16 cellular contexts compared by ENCODE assay signal in genomic region chr7:77413128-77413527, GRCh38. TPM values are rescaled to one million over a fixed set of nuclear protein-coding genes. Genes with fewer than 3 reads are reported as not detected.
A peak's percentile ranks its signal among the peaks of the same experiment; 100 is the strongest.
DNase-seq lines count a peak whose midpoint lies in the region; ATAC-seq and TF ChIP-seq lines count a peak whose summit lies in the region.
"Had no signal": no experiment of that assay in that cellular context is flagged by ENCODE, and none has a peak within 500 bp of the region (broad histone marks: within the 10 kb centered on the region; RNA-seq: fewer than 3 reads in every experiment).

No MANE protein-coding gene starts in this region.

- no peaks in the 10 kb centered on the region for H3K27me3 Mint-ChIP-seq in CD4-positive, alpha-beta T cell
- H3K27me3 Mint-ChIP-seq in immature natural killer cell (ENCODE audit: low read depth in 3 of 3) = peaks cover 3 to 14% (median 10%) of the 10 kb centered on the region in 3 donors
- H3K27me3 Mint-ChIP-seq in stimulated activated memory B cell treated with anti-CD40 and anti-IgM and Interleukin-4, amounts not matched to agents 10 μg/mL and 1 μg/mL and 100 μg/mL, for 72 hours = no peaks in the 10 kb centered on the region

- no peaks in the 10 kb centered on the region for H3K9me3 ChIP-seq in CD4-positive, alpha-beta T cell (ENCODE audit: control insufficient read depth, low read length)
- no peaks in the 10 kb centered on the region for H3K9me3 ChIP-seq in MM.1S (replicated peaks; ENCODE audit: insufficient read depth, low read length)

- no peaks in the 10 kb centered on the region for H3K27me3 ChIP-seq in CD4-positive, alpha-beta T cell (ENCODE audit: control insufficient read depth, insufficient read depth, low read length)
- no peaks in the 10 kb centered on the region for H3K27me3 ChIP-seq in MM.1S (replicated peaks; ENCODE audit: insufficient read depth, low read length)
- H3K27me3 ChIP-seq: dorsolateral prefrontal cortex had no signal

- DNase-seq in CD4-positive, alpha-beta T cell = no peak
- peak; percentile 51 for DNase-seq in LHCN-M2 (ENCODE audit: low read depth)
- peak in 1 of 3 donors; percentile 15 for DNase-seq in immature natural killer cell
- DNase-seq in HuH-7.5 (ENCODE audit: low spot score) = no peak
- DNase-seq in NCI-H446 (lab: John Stamatoyannopoulos, UW) = no peak
- DNase-seq in activated CD4-positive, alpha-beta T cell treated with anti-CD3 and anti-CD28 coated beads for 1 hour = no peak
- DNase-seq in MM.1S = no peak
- DNase-seq: activated CD4-positive, alpha-beta T cell treated with anti-CD3 and anti-CD28 coated beads, Interleukin-2, amount 50 U/mL, for 48 hours; activated T-cell treated with anti-CD3 and anti-CD28 coated beads, Interleukin-2, amount 50 U/mL, for 1 hour; amygdala; caudate nucleus; dorsolateral prefrontal cortex; NCI-H1436; NCI-H524 treated with DMSO at 0.1 percent for 48 hours had no signal

- no peaks in the 10 kb centered on the region for H4K20me1 ChIP-seq in MM.1S (ENCODE audit: insufficient read depth, low read length)

- no peak overlapping the region for H3K9ac ChIP-seq in MM.1S (ENCODE audit: low read length)

- no peaks in the 10 kb centered on the region for H3K36me3 Mint-ChIP-seq in CD4-positive, alpha-beta T cell (ENCODE audit: low read depth)
- H3K36me3 Mint-ChIP-seq in immature natural killer cell = peaks cover 0 to 8% (median 0%) of the 10 kb centered on the region in 3 donors
- H3K36me3 Mint-ChIP-seq in stimulated activated memory B cell treated with anti-CD40 and anti-IgM and Interleukin-4, amounts not matched to agents 10 μg/mL and 1 μg/mL and 100 μg/mL, for 72 hours = peaks cover 6% of the 10 kb centered on the region

- H3F3A ChIP-seq in MM.1S (ENCODE audit: insufficient read depth, low read length) = peaks cover 14% of the 10 kb centered on the region; the same call in 1 of the 2 replicates

- no peaks in the 10 kb centered on the region for H3K36me3 ChIP-seq in MM.1S (replicated peaks; ENCODE audit: insufficient read depth, low read length)

- no peak overlapping the region for H3K4me3 ChIP-seq in MM.1S (ENCODE audit: low read length)
- H3K4me3 ChIP-seq: dorsolateral prefrontal cortex had no signal

- H3K27ac ChIP-seq in CD4-positive, alpha-beta T cell (ENCODE audit: low read depth, low read length) = no peak overlapping the region
- H3K27ac ChIP-seq in MM.1S (ENCODE audit: low read length) = no peak overlapping the region

- ATAC-seq in CD4-positive, alpha-beta T cell (ENCODE audit: poor library complexity) = no peak
- ATAC-seq in stimulated activated memory B cell treated with anti-CD40 and anti-IgM and Interleukin-4, amounts not matched to agents 10 μg/mL and 1 μg/mL and 100 μg/mL, for 72 hours = no peak
- ATAC-seq: HCT116 had no signal

- POLR2A ChIA-PET in CD4-positive, alpha-beta T cell (lab: Charles Lee) = interaction anchor here (1.5 kb wide), 1 partner anchor 15 kb away, joined by 7 read pairs; no protein-coding TSS in a partner anchor

- H3K79me2 ChIP-seq in MM.1S (ENCODE audit: low read length) = no peaks in the 10 kb centered on the region

- no peak overlapping the region for H3K4me2 ChIP-seq in MM.1S (ENCODE audit: low read depth, low read length)

- H3K4me1 ChIP-seq in MM.1S (ENCODE audit: low read length) = peaks cover 10% of the 10 kb centered on the region; the same call in 1 of the 2 replicates

- CTCF ChIA-PET in CD4-positive, alpha-beta T cell (lab: Charles Lee) = no interaction called here

- H3K27ac Mint-ChIP-seq in CD4-positive, alpha-beta T cell = no peak overlapping the region
- peak overlapping the region; percentile 92 to 99 (median 96) for H3K27ac Mint-ChIP-seq in immature natural killer cell
- peak overlapping the region; percentile 92 for H3K27ac Mint-ChIP-seq in stimulated activated memory B cell treated with anti-CD40 and anti-IgM and Interleukin-4, amounts not matched to agents 10 μg/mL and 1 μg/mL and 100 μg/mL, for 72 hours

- intact Hi-C loops in CD4-positive, alpha-beta T cell (cut with DNase I, micrococcal nuclease) = loop anchor here in 1 of 2 experiments (5.0 kb wide), 1 partner anchor 51 kb away; no protein-coding TSS in a partner anchor

- peak overlapping the region; percentile 87 for H3K4me3 Mint-ChIP-seq in CD4-positive, alpha-beta T cell
- peak overlapping the region; percentile 86 to 95 (median 92) for H3K4me3 Mint-ChIP-seq in immature natural killer cell
- peak overlapping the region; percentile 47 for H3K4me3 Mint-ChIP-seq in stimulated activated memory B cell treated with anti-CD40 and anti-IgM and Interleukin-4, amounts not matched to agents 10 μg/mL and 1 μg/mL and 100 μg/mL, for 72 hours

- H3K9me3 Mint-ChIP-seq in CD4-positive, alpha-beta T cell = no peaks in the 10 kb centered on the region
- H3K9me3 Mint-ChIP-seq in immature natural killer cell = no peaks in the 10 kb centered on the region
- no peaks in the 10 kb centered on the region for H3K9me3 Mint-ChIP-seq in stimulated activated memory B cell treated with anti-CD40 and anti-IgM and Interleukin-4, amounts not matched to agents 10 μg/mL and 1 μg/mL and 100 μg/mL, for 72 hours

- peaks cover 52% of the 10 kb centered on the region for H3K4me1 Mint-ChIP-seq in CD4-positive, alpha-beta T cell (ENCODE audit: low read depth)
- peaks cover 80 to 88% of the 10 kb centered on the region in 2 donors for H3K4me1 Mint-ChIP-seq in immature natural killer cell
- peaks cover 84% of the 10 kb centered on the region for H3K4me1 Mint-ChIP-seq in stimulated activated memory B cell treated with anti-CD40 and anti-IgM and Interleukin-4, amounts not matched to agents 10 μg/mL and 1 μg/mL and 100 μg/mL, for 72 hours

- H2AFZ ChIP-seq in MM.1S (ENCODE audit: low read length) = no peak overlapping the region

- TF ChIP-seq CTCF in CD4-positive, alpha-beta T cell (IDR thresholded peaks at IDR 0.05) = no peak
- TF ChIP-seq CTCF in MM.1S (IDR thresholded peaks at IDR 0.05; ENCODE audit: low read length) = no peak

- no peaks in the 10 kb centered on the region for H3K9me2 ChIP-seq in MM.1S (replicated peaks; ENCODE audit: insufficient read depth, low read length)

RNA-seq across cellular contexts. Expression of gene GSAP, which starts 3.0 kb away (rescaled TPM):
- 10 to 100 TPM; 19.1 to 19.5 TPM for total RNA-seq in CD4-positive, alpha-beta T cell
- 21.6 and 24.8 TPM in 2 replicates for total RNA-seq in LHCN-M2 (2014; rRNA removed)
- polyA plus RNA-seq in LHCN-M2 (2012) = 5.7 TPM
- polyA plus RNA-seq in immature natural killer cell = 10 to 100 TPM; 24.6 to 85.4 (median 55.5) TPM
